1 cellular context compared by ENCODE assay signal in the genomic region with DNA sequence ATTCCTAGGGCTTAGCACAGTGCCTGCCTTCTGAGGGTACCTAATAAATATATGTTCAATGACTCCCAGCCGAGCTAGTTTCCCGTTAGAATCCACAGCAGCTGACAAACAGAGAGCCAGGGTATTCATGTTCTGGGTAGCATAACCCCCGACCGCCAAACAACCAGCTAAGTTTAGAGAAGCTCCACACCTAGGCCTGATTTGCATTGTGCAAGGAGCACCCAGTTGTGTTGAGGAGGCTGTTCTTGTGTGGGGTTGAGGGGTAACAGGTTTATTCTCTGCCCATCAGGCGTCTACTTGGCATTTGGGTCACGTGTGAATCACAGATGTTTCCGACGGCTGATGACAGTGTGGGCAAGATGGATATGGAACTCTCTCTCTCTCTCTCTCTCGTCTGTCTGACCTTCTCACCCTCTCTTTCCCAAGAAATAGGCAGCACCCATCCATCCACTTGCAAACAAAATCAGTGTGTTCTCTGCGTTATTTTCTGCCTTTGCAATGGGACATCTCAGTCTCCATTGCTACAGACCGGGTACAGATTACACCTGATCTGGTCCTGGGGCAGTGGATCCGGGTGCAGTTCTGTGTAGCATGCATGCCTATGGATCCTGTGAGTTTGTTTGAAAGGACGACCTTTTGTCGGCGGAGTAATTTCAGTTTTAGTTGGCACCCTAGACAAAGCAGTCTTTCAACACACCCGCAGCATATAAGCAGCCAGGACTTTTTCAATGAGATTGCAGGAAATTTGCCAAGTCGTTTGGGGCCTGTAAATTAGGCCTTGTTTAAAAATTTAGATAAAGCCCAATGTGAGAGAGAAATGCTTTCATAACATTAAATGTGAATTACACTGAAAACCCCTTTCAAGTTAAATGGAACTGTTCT.
TF ChIP-seq lines count a peak whose summit lies in the region.

No MANE protein-coding gene starts in this region.

TF ChIP-seq in IMR-90, 13 proteins besides CTCF, POLR2A, EP300 and RAD21:
- TF ChIP-seq RCOR1 (IDR thresholded peaks at IDR 0.05; ENCODE audit: insufficient replicate concordance, low read length) (no peak), RFX5 (IDR thresholded peaks at IDR 0.05; ENCODE audit: low read depth, low read length) (no peak), NFE2L2 (IDR thresholded peaks at IDR 0.05; ENCODE audit: low read depth, low read length) (no peak), SMC3 (IDR thresholded peaks at IDR 0.05; ENCODE audit: low read depth, low read length) (no peak), FOS (IDR thresholded peaks at IDR 0.05; ENCODE audit: low read depth, low read length) (no peak), CEBPB (IDR thresholded peaks at IDR 0.05; ENCODE audit: low read depth, low read length) (no peak), CHD1 (IDR thresholded peaks at IDR 0.05; ENCODE audit: low read depth, low read length) (no peak), MXI1 (IDR thresholded peaks at IDR 0.05; ENCODE audit: borderline replicate concordance, low read depth, low read length) (no peak), MAZ (IDR thresholded peaks at IDR 0.05; ENCODE audit: borderline replicate concordance, low read depth, low read length) (no peak), MAFK (IDR thresholded peaks at IDR 0.05; ENCODE audit: low read depth, low read length) (no peak)
- TF ChIP-seq, protein P1, sequence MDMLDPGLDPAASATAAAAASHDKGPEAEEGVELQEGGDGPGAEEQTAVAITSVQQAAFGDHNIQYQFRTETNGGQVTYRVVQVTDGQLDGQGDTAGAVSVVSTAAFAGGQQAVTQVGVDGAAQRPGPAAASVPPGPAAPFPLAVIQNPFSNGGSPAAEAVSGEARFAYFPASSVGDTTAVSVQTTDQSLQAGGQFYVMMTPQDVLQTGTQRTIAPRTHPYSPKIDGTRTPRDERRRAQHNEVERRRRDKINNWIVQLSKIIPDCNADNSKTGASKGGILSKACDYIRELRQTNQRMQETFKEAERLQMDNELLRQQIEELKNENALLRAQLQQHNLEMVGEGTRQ (IDR thresholded peaks at IDR 0.05; ENCODE audit: low read depth, low read length), result no peak
TF ChIP-seq in IMR-90: peak in this region for 0.
